Comparison of ENCODE assay signal across 1 cellular context in genomic region chr1:25117233-25117823, GRCh38.
TF ChIP-seq lines count a peak whose summit lies in the region.

No MANE protein-coding gene starts in this region.

TF ChIP-seq in HepG2, 621 proteins besides CTCF, POLR2A, EP300 and RAD21 (continued from another document and continues in another):
- no peak for TF ChIP-seq KIAA2018 (CRISPR knock-in tag; IDR thresholded peaks at IDR 0.05; ENCODE audit: borderline replicate concordance)
- TF ChIP-seq TBP (CRISPR knock-in tag; IDR thresholded peaks at IDR 0.05), result no peak
- TF ChIP-seq ZNF331 (CRISPR knock-in tag; IDR thresholded peaks at IDR 0.05), result peak; percentile 78
- no peak for TF ChIP-seq ZSCAN22 (CRISPR knock-in tag; IDR thresholded peaks at IDR 0.05)
- no peak for TF ChIP-seq DDIT3 (CRISPR knock-in tag; IDR thresholded peaks at IDR 0.05)
- TF ChIP-seq ZNF142 (CRISPR knock-in tag; IDR thresholded peaks at IDR 0.05), result no peak
- 0 out of 2 replicates have a peak, but pooled peaks have one; percentile 32 for TF ChIP-seq ZFP1 (CRISPR knock-in tag; IDR thresholded peaks at IDR 0.05)
- TF ChIP-seq ETV5 (CRISPR knock-in tag; IDR thresholded peaks at IDR 0.05; ENCODE audit: borderline replicate concordance), result no peak
- no peak for TF ChIP-seq NFYB (CRISPR knock-in tag; IDR thresholded peaks at IDR 0.05)
- TF ChIP-seq HMGA1 (CRISPR knock-in tag; conservative IDR thresholded peaks at IDR 0.05), result no peak
- TF ChIP-seq CCAR2 (optimal IDR thresholded peaks at IDR 0.05; ENCODE audit: low read depth, low read length), result no peak
- no peak for TF ChIP-seq ZNF660 (CRISPR knock-in tag; IDR thresholded peaks at IDR 0.05; ENCODE audit: borderline replicate concordance, low read depth)
- peak; percentile 48; the same call in 1 of the 2 replicates for TF ChIP-seq THAP11 (CRISPR knock-in tag; IDR thresholded peaks at IDR 0.05)
- TF ChIP-seq ZNF850 (CRISPR knock-in tag; conservative IDR thresholded peaks at IDR 0.05), result no peak
- TF ChIP-seq MYC (CRISPR knock-in tag; IDR thresholded peaks at IDR 0.05; ENCODE audit: borderline replicate concordance), result no peak
- TF ChIP-seq ZNF790 (CRISPR knock-in tag; IDR thresholded peaks at IDR 0.05; ENCODE audit: borderline replicate concordance), result no peak
- no peak for TF ChIP-seq SNAPC2 (CRISPR knock-in tag; IDR thresholded peaks at IDR 0.05)
- peak; percentile 60; the same call in 1 of the 2 replicates for TF ChIP-seq ZFX (CRISPR knock-in tag; IDR thresholded peaks at IDR 0.05; ENCODE audit: low read depth)
- TF ChIP-seq HIC2 (CRISPR knock-in tag; IDR thresholded peaks at IDR 0.05; ENCODE audit: low read depth), result 0 out of 2 replicates have a peak, but pooled peaks have one; percentile 32
- TF ChIP-seq ZNF570 (CRISPR knock-in tag; IDR thresholded peaks at IDR 0.05; ENCODE audit: borderline replicate concordance), result no peak
- TF ChIP-seq NR3C1 (CRISPR knock-in tag; IDR thresholded peaks at IDR 0.05), result no peak
- TF ChIP-seq ZGPAT (CRISPR knock-in tag; IDR thresholded peaks at IDR 0.05), result 0 out of 2 replicates have a peak, but pooled peaks have one; percentile 17
- no peak for TF ChIP-seq ZNF350 (CRISPR knock-in tag; IDR thresholded peaks at IDR 0.05; ENCODE audit: borderline replicate concordance, low read depth)
- no peak for TF ChIP-seq IRF9 (CRISPR knock-in tag; IDR thresholded peaks at IDR 0.05; ENCODE audit: borderline replicate concordance)
- peak; percentile 89 for TF ChIP-seq STAG1 (CRISPR knock-in tag; IDR thresholded peaks at IDR 0.05)
- TF ChIP-seq ZNF574 (CRISPR knock-in tag; IDR thresholded peaks at IDR 0.05), result 0 out of 2 replicates have a peak, but pooled peaks have one; percentile 40
- no peak for TF ChIP-seq ONECUT2 (CRISPR knock-in tag; IDR thresholded peaks at IDR 0.05)
- 0 out of 2 replicates have a peak, but pooled peaks have one; percentile 31 for TF ChIP-seq TFE3 (CRISPR knock-in tag; IDR thresholded peaks at IDR 0.05)
- TF ChIP-seq ZMYM3 (CRISPR knock-in tag; IDR thresholded peaks at IDR 0.05), result 0 out of 2 replicates have a peak, but pooled peaks have one; percentile 28
- no peak for TF ChIP-seq ZBTB43 (CRISPR knock-in tag; conservative IDR thresholded peaks at IDR 0.05)
